Comparison of ENCODE assay signal across 38 cellular contexts in the genomic region with DNA sequence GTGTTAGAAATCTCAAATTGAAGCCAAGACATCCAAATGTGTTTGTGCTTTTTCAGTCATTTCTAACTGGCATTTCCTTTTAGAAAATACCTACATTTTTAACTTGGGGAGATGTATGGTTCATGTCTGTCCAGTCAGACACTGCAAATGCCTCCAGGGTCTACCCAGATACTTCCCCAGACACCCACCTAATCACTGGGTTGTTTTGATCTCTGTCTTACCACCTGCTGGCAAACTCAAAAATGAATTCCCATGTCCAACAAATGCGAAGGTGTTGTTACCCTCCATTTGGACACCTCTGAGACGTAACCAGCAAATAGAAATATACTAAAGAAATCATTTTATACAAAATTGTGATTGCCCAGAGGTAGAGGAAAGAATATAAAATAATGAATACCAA. TPM values are rescaled to one million over a fixed set of nuclear protein-coding genes. Genes with fewer than 3 reads are reported as not detected.
"Had no signal": no experiment of that assay in that cellular context is flagged by ENCODE, and none has a peak within 500 bp of the region (broad histone marks: within the 10 kb centered on the region; RNA-seq: fewer than 3 reads in every experiment).

No MANE protein-coding gene starts in this region.

- H3K27ac ChIP-seq: adrenal gland, body of pancreas, brain microvascular endothelial cell, breast epithelium, VCaP had no signal

- H3K27me3 ChIP-seq: adrenal gland, body of pancreas, brain microvascular endothelial cell, breast epithelium had no signal

- H3K4me1 Mint-ChIP-seq: activated B cell treated with CpG ODN at 0.5 μM for 24 hours; activated CD4-positive, alpha-beta T cell treated with anti-CD3 and anti-CD28 coated beads, Interleukin-2, amount 10 ng/mL, durations not matched to agents 24 days and 14 days; activated naive CD8-positive, alpha-beta T cell treated with anti-CD3 and anti-CD28 coated beads for 36 hours; activated T-helper 17 cell treated with anti-CD3 and anti-CD28 coated beads, Interleukin-2, amount 50 U/mL, for 72 hours had no signal

- H3K9me3 ChIP-seq: adrenal gland, body of pancreas, breast epithelium had no signal

- H3K27ac Mint-ChIP-seq: activated B cell treated with CpG ODN at 0.5 μM for 24 hours; activated CD4-positive, alpha-beta memory T cell treated with anti-CD3 and anti-CD28 coated beads for 36 hours; activated CD4-positive, alpha-beta T cell treated with anti-CD3 and anti-CD28 coated beads, Interleukin-2, amount 10 ng/mL, durations not matched to agents 24 days and 14 days; activated CD8-positive, alpha-beta T cell treated with anti-CD3 and anti-CD28 coated beads for 36 hours; activated naive CD4-positive, alpha-beta T cell treated with anti-CD3 and anti-CD28 coated beads for 36 hours; activated naive CD4-positive, alpha-beta T cell treated with anti-CD3 and anti-CD28 coated beads, Interleukin-2, amount 50 U/mL, for 72 hours; activated naive CD8-positive, alpha-beta T cell treated with anti-CD3 and anti-CD28 coated beads for 36 hours; activated T-cell treated with anti-CD3 and anti-CD28 coated beads, Interleukin-2, amount 50 U/mL, for 72 hours; activated T-helper 1 cell treated with anti-CD3 and anti-CD28 coated beads, Interleukin-12 subunit alpha, Interleukin-12 subunit beta, Interleukin-2, Interleukin-4 antibody, amounts not matched to agents 30 ng/mL and 10 ng/mL and 1 ng/mL, durations not matched to agents 14 hours and 24 hours and 36 hours; activated T-helper 17 cell treated with anti-CD3 and anti-CD28 coated beads, Interleukin-2, amount 50 U/mL, for 72 hours; T-helper 1 cell treated with Interleukin-12 subunit alpha and Interleukin-12 subunit beta and Interleukin-4 antibody, amounts not matched to agents 30 μg/mL and 1 μg/mL, for 36 hours; T-helper 2 cell treated with Interferon-gamma antibody and Interleukin-4, amounts not matched to agents 5 μg/mL and 100 μg/mL, for 36 hours had no signal

- H3K4me1 ChIP-seq: adrenal gland, breast epithelium had no signal

- ATAC-seq: activated CD8-positive, alpha-beta T cell treated with anti-CD3 and anti-CD28 coated beads for 36 hours; activated naive CD4-positive, alpha-beta T cell treated with anti-CD3 and anti-CD28 coated beads, Interleukin-2, amount 50 U/mL, for 72 hours; activated T-cell treated with anti-CD3 and anti-CD28 coated beads, Interleukin-2, amount 50 U/mL, for 4 hours; activated T-cell treated with anti-CD3 and anti-CD28 coated beads, Interleukin-2, amount 50 U/mL, for 72 hours; activated T-helper 17 cell treated with anti-CD3 and anti-CD28 coated beads, Interleukin-2, amount 50 U/mL, for 72 hours; body of pancreas had no signal

- H3K9me3 Mint-ChIP-seq: activated B cell treated with CpG ODN at 0.5 μM for 24 hours; activated CD4-positive, alpha-beta memory T cell treated with anti-CD3 and anti-CD28 coated beads for 36 hours; activated CD4-positive, alpha-beta T cell treated with anti-CD3 and anti-CD28 coated beads, Interleukin-2, amount 10 ng/mL, durations not matched to agents 24 days and 14 days; activated CD8-positive, alpha-beta T cell treated with anti-CD3 and anti-CD28 coated beads for 36 hours; activated naive CD4-positive, alpha-beta T cell treated with anti-CD3 and anti-CD28 coated beads for 36 hours; activated naive CD4-positive, alpha-beta T cell treated with anti-CD3 and anti-CD28 coated beads, Interleukin-2, amount 50 U/mL, for 72 hours; activated naive CD8-positive, alpha-beta T cell treated with anti-CD3 and anti-CD28 coated beads for 36 hours; activated T-cell treated with anti-CD3 and anti-CD28 coated beads, Interleukin-2, amount 50 U/mL, for 4 hours; activated T-cell treated with anti-CD3 and anti-CD28 coated beads, Interleukin-2, amount 50 U/mL, for 72 hours; activated T-helper 1 cell treated with anti-CD3 and anti-CD28 coated beads, Interleukin-12 subunit alpha, Interleukin-12 subunit beta, Interleukin-2, Interleukin-4 antibody, amounts not matched to agents 30 ng/mL and 10 ng/mL and 1 ng/mL, durations not matched to agents 14 hours and 24 hours and 36 hours; activated T-helper 17 cell treated with anti-CD3 and anti-CD28 coated beads, Interleukin-2, amount 50 U/mL, for 72 hours; T-helper 1 cell treated with Interleukin-12 subunit alpha and Interleukin-12 subunit beta and Interleukin-4 antibody, amounts not matched to agents 30 μg/mL and 1 μg/mL, for 36 hours; T-helper 2 cell treated with Interferon-gamma antibody and Interleukin-4, amounts not matched to agents 5 μg/mL and 100 μg/mL, for 36 hours had no signal

- H3K4me3 Mint-ChIP-seq: activated B cell treated with CpG ODN at 0.5 μM for 24 hours; activated CD4-positive, alpha-beta memory T cell treated with anti-CD3 and anti-CD28 coated beads for 36 hours; activated CD4-positive, alpha-beta T cell treated with anti-CD3 and anti-CD28 coated beads, Interleukin-2, amount 10 ng/mL, durations not matched to agents 24 days and 14 days; activated CD8-positive, alpha-beta T cell treated with anti-CD3 and anti-CD28 coated beads for 36 hours; activated naive CD4-positive, alpha-beta T cell treated with anti-CD3 and anti-CD28 coated beads for 36 hours; activated naive CD8-positive, alpha-beta T cell treated with anti-CD3 and anti-CD28 coated beads for 36 hours; activated T-cell treated with anti-CD3 and anti-CD28 coated beads, Interleukin-2, amount 50 U/mL, for 4 hours; activated T-cell treated with anti-CD3 and anti-CD28 coated beads, Interleukin-2, amount 50 U/mL, for 72 hours; activated T-helper 1 cell treated with anti-CD3 and anti-CD28 coated beads, Interleukin-12 subunit alpha, Interleukin-12 subunit beta, Interleukin-2, Interleukin-4 antibody, amounts not matched to agents 30 ng/mL and 10 ng/mL and 1 ng/mL, durations not matched to agents 14 hours and 24 hours and 36 hours; activated T-helper 17 cell treated with anti-CD3 and anti-CD28 coated beads, Interleukin-2, amount 50 U/mL, for 72 hours; T-helper 1 cell treated with Interleukin-12 subunit alpha and Interleukin-12 subunit beta and Interleukin-4 antibody, amounts not matched to agents 30 μg/mL and 1 μg/mL, for 36 hours; T-helper 2 cell treated with Interferon-gamma antibody and Interleukin-4, amounts not matched to agents 5 μg/mL and 100 μg/mL, for 36 hours had no signal

- H3K36me3 Mint-ChIP-seq: activated CD4-positive, alpha-beta memory T cell treated with anti-CD3 and anti-CD28 coated beads for 36 hours; activated naive CD4-positive, alpha-beta T cell treated with anti-CD3 and anti-CD28 coated beads, Interleukin-2, amount 50 U/mL, for 72 hours; activated naive CD8-positive, alpha-beta T cell treated with anti-CD3 and anti-CD28 coated beads for 36 hours had no signal

- H3K36me3 ChIP-seq: adrenal gland, brain microvascular endothelial cell, breast epithelium had no signal

- DNase-seq: activated B cell treated with CpG ODN at 0.5 μM for 24 hours; activated CD4-positive, alpha-beta memory T cell treated with anti-CD3 and anti-CD28 coated beads for 36 hours; activated CD4-positive, alpha-beta T cell treated with anti-CD3 and anti-CD28 coated beads for 4 hours; activated CD4-positive, alpha-beta T cell treated with anti-CD3 and anti-CD28 coated beads, Interleukin-2, amount 10 ng/mL, durations not matched to agents 24 days and 14 days; activated CD4-positive, alpha-beta T cell treated with anti-CD3 and anti-CD28 coated beads, Interleukin-2, amount 50 U/mL, for 1 hour; activated CD4-positive, alpha-beta T cell treated with anti-CD3 and anti-CD28 coated beads, Interleukin-2, amount 50 U/mL, for 4 hours; activated CD4-positive, CD25-positive, alpha-beta regulatory T cell treated with anti-CD3 and anti-CD28 coated beads, Interleukin-2, amount 50 U/mL, for 72 hours; activated CD8-positive, alpha-beta memory T cell treated with anti-CD3 and anti-CD28 coated beads, Interleukin-2, amount 50 U/mL, for 4 hours; activated CD8-positive, alpha-beta T cell treated with anti-CD3 and anti-CD28 coated beads for 36 hours; activated effector memory CD4-positive, alpha-beta T cell treated with anti-CD3 and anti-CD28 coated beads, Interleukin-2, amount 50 U/mL, for 16 hours; activated gamma-delta T cell treated with Interleukin-2 at 50 U/mL for 16 hours; activated naive CD4-positive, alpha-beta T cell; activated naive CD4-positive, alpha-beta T cell treated with anti-CD3 and anti-CD28 coated beads for 36 hours; activated naive CD4-positive, alpha-beta T cell treated with anti-CD3 and anti-CD28 coated beads, Interleukin-2, amount 50 U/mL, for 16 hours; activated naive CD8-positive, alpha-beta T cell treated with anti-CD3 and anti-CD28 coated beads for 36 hours; activated T-cell treated with anti-CD3 and anti-CD28 coated beads for 4 hours; activated T-cell treated with anti-CD3 and anti-CD28 coated beads, Interleukin-2, amount 50 U/mL, for 1 hour; activated T-cell treated with anti-CD3 and anti-CD28 coated beads, Interleukin-2, amount 50 U/mL, for 4 hours; activated T-cell treated with anti-CD3 and anti-CD28 coated beads, Interleukin-2, amount 50 U/mL, for 72 hours; adrenal gland; amniotic stem cell; aorta; body of pancreas; brain microvascular endothelial cell; central memory CD4-positive, alpha-beta T cell; T-helper 1 cell; T-helper 2 cell; T-helper 9 cell had no signal

- H3K4me3 ChIP-seq: adrenal gland, body of pancreas, breast epithelium had no signal

RNA-seq across cellular contexts. Expression of a gene that starts 1.2 kb away (rescaled TPM):
- total RNA-seq: activated B cell treated with CpG ODN at 0.5 μM for 24 hours; activated CD4-positive, alpha-beta memory T cell treated with anti-CD3 and anti-CD28 coated beads for 36 hours; activated CD4-positive, alpha-beta T cell treated with anti-CD3 and anti-CD28 coated beads, Interleukin-2, amount 10 ng/mL, durations not matched to agents 24 days and 14 days; activated CD8-positive, alpha-beta memory T cell treated with anti-CD3 and anti-CD28 coated beads for 36 hours; activated CD8-positive, alpha-beta T cell treated with anti-CD3 and anti-CD28 coated beads for 36 hours; activated naive CD4-positive, alpha-beta T cell treated with anti-CD3 and anti-CD28 coated beads for 36 hours; activated naive CD4-positive, alpha-beta T cell treated with anti-CD3 and anti-CD28 coated beads, Interleukin-2, amount 50 U/mL, for 72 hours; activated naive CD8-positive, alpha-beta T cell treated with anti-CD3 and anti-CD28 coated beads for 36 hours; activated T-cell treated with anti-CD3 and anti-CD28 coated beads, Interleukin-2, amount 50 U/mL, for 72 hours; activated T-helper 1 cell treated with anti-CD3 and anti-CD28 coated beads, Interleukin-12 subunit alpha, Interleukin-12 subunit beta, Interleukin-2, Interleukin-4 antibody, amounts not matched to agents 30 ng/mL and 10 ng/mL and 1 ng/mL, durations not matched to agents 14 hours and 24 hours and 36 hours; activated T-helper 17 cell treated with anti-CD3 and anti-CD28 coated beads, Interleukin-2, amount 50 U/mL, for 72 hours; astrocyte; body of pancreas; cardiac septum had no signal
- polyA plus RNA-seq: aorta had no signal

RNA-seq across cellular contexts. Expression of a gene that starts 37.6 kb away (rescaled TPM):
- total RNA-seq: activated B cell treated with CpG ODN at 0.5 μM for 24 hours; activated CD4-positive, alpha-beta memory T cell treated with anti-CD3 and anti-CD28 coated beads for 36 hours; activated CD4-positive, alpha-beta T cell treated with anti-CD3 and anti-CD28 coated beads, Interleukin-2, amount 10 ng/mL, durations not matched to agents 24 days and 14 days; activated CD8-positive, alpha-beta memory T cell treated with anti-CD3 and anti-CD28 coated beads for 36 hours; activated CD8-positive, alpha-beta T cell treated with anti-CD3 and anti-CD28 coated beads for 36 hours; activated naive CD4-positive, alpha-beta T cell treated with anti-CD3 and anti-CD28 coated beads for 36 hours; activated naive CD8-positive, alpha-beta T cell treated with anti-CD3 and anti-CD28 coated beads for 36 hours; activated T-cell treated with anti-CD3 and anti-CD28 coated beads, Interleukin-2, amount 50 U/mL, for 4 hours; activated T-cell treated with anti-CD3 and anti-CD28 coated beads, Interleukin-2, amount 50 U/mL, for 72 hours; activated T-helper 1 cell treated with anti-CD3 and anti-CD28 coated beads, Interleukin-12 subunit alpha, Interleukin-12 subunit beta, Interleukin-2, Interleukin-4 antibody, amounts not matched to agents 30 ng/mL and 10 ng/mL and 1 ng/mL, durations not matched to agents 14 hours and 24 hours and 36 hours had no signal
